ENCODE assay signal across 35 cellular contexts in the genomic region with DNA sequence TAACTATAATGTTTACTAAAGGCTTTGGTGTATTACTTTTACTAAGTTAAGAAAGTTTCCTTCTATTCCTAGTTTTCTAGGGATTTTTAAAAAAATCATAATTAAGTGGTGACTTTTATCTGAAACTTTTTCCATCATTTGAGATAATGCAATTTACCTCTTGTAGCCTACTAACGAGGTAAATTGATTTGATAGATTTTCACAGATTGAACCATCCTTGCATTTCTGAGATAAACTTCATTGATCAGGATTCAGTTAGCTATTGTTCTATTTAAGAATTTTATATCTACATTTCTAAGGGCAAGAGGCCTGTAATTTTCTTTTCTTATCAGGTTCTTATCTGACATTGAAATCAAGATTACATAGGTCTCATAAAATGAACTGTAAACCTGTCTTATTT.
"Had no signal": no experiment of that assay in that cellular context is flagged by ENCODE, and none has a peak within 500 bp of the region (broad histone marks: within the 10 kb centered on the region; RNA-seq: fewer than 3 reads in every experiment).

No MANE protein-coding gene starts in this region.

- H3K27me3 ChIP-seq: ascending aorta, body of pancreas, brain microvascular endothelial cell, breast epithelium had no signal

- H3K9me3 Mint-ChIP-seq: activated naive CD4-positive, alpha-beta T cell treated with anti-CD3 and anti-CD28 coated beads, Interleukin-2, amount 50 U/mL, for 24 hours had no signal

- H3K4me3 ChIP-seq: ascending aorta, body of pancreas, breast epithelium had no signal

- H3K4me1 Mint-ChIP-seq: activated B cell treated with CpG ODN at 0.5 μM for 24 hours; activated CD4-positive, alpha-beta T cell treated with anti-CD3 and anti-CD28 coated beads, Interleukin-2, amount 10 ng/mL, durations not matched to agents 24 days and 14 days; activated naive CD4-positive, alpha-beta T cell treated with anti-CD3 and anti-CD28 coated beads, Interleukin-2, amount 10 ng/mL, durations not matched to agents 7 days and 5 days; activated naive CD4-positive, alpha-beta T cell treated with anti-CD3 and anti-CD28 coated beads, Interleukin-2, amount 50 U/mL, for 24 hours; activated naive CD8-positive, alpha-beta T cell treated with anti-CD3 and anti-CD28 coated beads, Interleukin-2, amount 10 ng/mL, durations not matched to agents 7 days and 5 days; activated naive CD8-positive, alpha-beta T cell treated with anti-CD3 and anti-CD28 coated beads, Interleukin-2, amount 50 U/mL, for 24 hours; activated T-helper 17 cell treated with anti-CD3 and anti-CD28 coated beads, Interleukin-2, amount 50 U/mL, for 72 hours had no signal

- H3K27ac ChIP-seq: ascending aorta, body of pancreas, brain microvascular endothelial cell, breast epithelium, VCaP had no signal

- H3K27ac Mint-ChIP-seq: activated B cell treated with CpG ODN at 0.5 μM for 24 hours; activated CD4-positive, alpha-beta memory T cell treated with anti-CD3 and anti-CD28 coated beads for 36 hours; activated CD4-positive, alpha-beta T cell treated with anti-CD3 and anti-CD28 coated beads, Interleukin-2, amount 10 ng/mL, durations not matched to agents 24 days and 14 days; activated CD8-positive, alpha-beta T cell treated with anti-CD3 and anti-CD28 coated beads for 36 hours; activated naive CD4-positive, alpha-beta T cell treated with anti-CD3 and anti-CD28 coated beads, Interleukin-2, amount 50 U/mL, for 24 hours; activated naive CD8-positive, alpha-beta T cell; activated naive CD8-positive, alpha-beta T cell treated with anti-CD3 and anti-CD28 coated beads, Interleukin-2, amount 10 ng/mL, durations not matched to agents 7 days and 5 days; activated naive CD8-positive, alpha-beta T cell treated with anti-CD3 and anti-CD28 coated beads, Interleukin-2, amount 50 U/mL, for 24 hours; activated T-cell treated with anti-CD3 and anti-CD28 coated beads, Interleukin-2, amount 50 U/mL, for 72 hours; activated T-helper 1 cell treated with anti-CD3 and anti-CD28 coated beads, Interleukin-12 subunit alpha, Interleukin-12 subunit beta, Interleukin-2, Interleukin-4 antibody, amounts not matched to agents 30 ng/mL and 10 ng/mL and 1 ng/mL, durations not matched to agents 14 hours and 24 hours and 36 hours; activated T-helper 17 cell treated with anti-CD3 and anti-CD28 coated beads, Interleukin-2, amount 50 U/mL, for 72 hours; T-helper 1 cell treated with Interleukin-12 subunit alpha and Interleukin-12 subunit beta and Interleukin-4 antibody, amounts not matched to agents 30 μg/mL and 1 μg/mL, for 36 hours; T-helper 2 cell treated with Interferon-gamma antibody and Interleukin-4, amounts not matched to agents 5 μg/mL and 100 μg/mL, for 36 hours had no signal

- H3K4me3 Mint-ChIP-seq: activated B cell treated with CpG ODN at 0.5 μM for 24 hours; activated CD4-positive, alpha-beta memory T cell treated with anti-CD3 and anti-CD28 coated beads for 36 hours; activated CD4-positive, alpha-beta T cell treated with anti-CD3 and anti-CD28 coated beads, Interleukin-2, amount 10 ng/mL, durations not matched to agents 24 days and 14 days; activated CD8-positive, alpha-beta T cell treated with anti-CD3 and anti-CD28 coated beads for 36 hours; activated naive CD4-positive, alpha-beta T cell treated with anti-CD3 and anti-CD28 coated beads, Interleukin-2, amount 10 ng/mL, durations not matched to agents 7 days and 5 days; activated naive CD4-positive, alpha-beta T cell treated with anti-CD3 and anti-CD28 coated beads, Interleukin-2, amount 50 U/mL, for 24 hours; activated naive CD8-positive, alpha-beta T cell; activated naive CD8-positive, alpha-beta T cell treated with anti-CD3 and anti-CD28 coated beads, Interleukin-2, amount 10 ng/mL, durations not matched to agents 7 days and 5 days; activated naive CD8-positive, alpha-beta T cell treated with anti-CD3 and anti-CD28 coated beads, Interleukin-2, amount 50 U/mL, for 24 hours; activated T-cell treated with anti-CD3 and anti-CD28 coated beads, Interleukin-2, amount 50 U/mL, for 4 hours; activated T-cell treated with anti-CD3 and anti-CD28 coated beads, Interleukin-2, amount 50 U/mL, for 72 hours; activated T-helper 1 cell treated with anti-CD3 and anti-CD28 coated beads, Interleukin-12 subunit alpha, Interleukin-12 subunit beta, Interleukin-2, Interleukin-4 antibody, amounts not matched to agents 30 ng/mL and 10 ng/mL and 1 ng/mL, durations not matched to agents 14 hours and 24 hours and 36 hours; activated T-helper 17 cell treated with anti-CD3 and anti-CD28 coated beads, Interleukin-2, amount 50 U/mL, for 72 hours; T-helper 1 cell treated with Interleukin-12 subunit alpha and Interleukin-12 subunit beta and Interleukin-4 antibody, amounts not matched to agents 30 μg/mL and 1 μg/mL, for 36 hours; T-helper 2 cell treated with Interferon-gamma antibody and Interleukin-4, amounts not matched to agents 5 μg/mL and 100 μg/mL, for 36 hours had no signal

- H3K4me1 ChIP-seq: ascending aorta, body of pancreas, breast epithelium had no signal

- ATAC-seq: activated CD8-positive, alpha-beta T cell treated with anti-CD3 and anti-CD28 coated beads for 36 hours; activated naive CD8-positive, alpha-beta T cell treated with anti-CD3 and anti-CD28 coated beads, Interleukin-2, amount 50 U/mL, for 24 hours; activated T-cell treated with anti-CD3 and anti-CD28 coated beads, Interleukin-2, amount 50 U/mL, for 4 hours; activated T-cell treated with anti-CD3 and anti-CD28 coated beads, Interleukin-2, amount 50 U/mL, for 72 hours; activated T-helper 17 cell treated with anti-CD3 and anti-CD28 coated beads, Interleukin-2, amount 50 U/mL, for 72 hours; body of pancreas had no signal

- H3K27me3 Mint-ChIP-seq: activated naive CD8-positive, alpha-beta T cell treated with anti-CD3 and anti-CD28 coated beads, Interleukin-2, amount 50 U/mL, for 24 hours had no signal

- DNase-seq: activated B cell treated with CpG ODN at 0.5 μM for 24 hours; activated CD4-positive, alpha-beta memory T cell treated with anti-CD3 and anti-CD28 coated beads for 36 hours; activated CD4-positive, alpha-beta T cell treated with anti-CD3 and anti-CD28 coated beads for 4 hours; activated CD4-positive, alpha-beta T cell treated with anti-CD3 and anti-CD28 coated beads, Interleukin-2, amount 10 ng/mL, durations not matched to agents 24 days and 14 days; activated CD4-positive, alpha-beta T cell treated with anti-CD3 and anti-CD28 coated beads, Interleukin-2, amount 50 U/mL, for 1 hour; activated CD4-positive, alpha-beta T cell treated with anti-CD3 and anti-CD28 coated beads, Interleukin-2, amount 50 U/mL, for 4 hours; activated CD4-positive, CD25-positive, alpha-beta regulatory T cell treated with anti-CD3 and anti-CD28 coated beads, Interleukin-2, amount 50 U/mL, for 72 hours; activated CD8-positive, alpha-beta memory T cell treated with anti-CD3 and anti-CD28 coated beads, Interleukin-2, amount 50 U/mL, for 4 hours; activated CD8-positive, alpha-beta T cell treated with anti-CD3 and anti-CD28 coated beads for 36 hours; activated gamma-delta T cell; activated naive CD4-positive, alpha-beta T cell; activated naive CD4-positive, alpha-beta T cell treated with anti-CD3 and anti-CD28 coated beads, Interleukin-2, amount 10 ng/mL, durations not matched to agents 7 days and 5 days; activated naive CD8-positive, alpha-beta T cell treated with anti-CD3 and anti-CD28 coated beads, Interleukin-2, amount 10 ng/mL, durations not matched to agents 7 days and 5 days; activated naive CD8-positive, alpha-beta T cell treated with anti-CD3 and anti-CD28 coated beads, Interleukin-2, amount 50 U/mL, for 24 hours; activated T-cell treated with anti-CD3 and anti-CD28 coated beads for 4 hours; activated T-cell treated with anti-CD3 and anti-CD28 coated beads, Interleukin-2, amount 50 U/mL, for 1 hour; activated T-cell treated with anti-CD3 and anti-CD28 coated beads, Interleukin-2, amount 50 U/mL, for 4 hours; activated T-cell treated with anti-CD3 and anti-CD28 coated beads, Interleukin-2, amount 50 U/mL, for 72 hours; amygdala; anterior cingulate cortex; body of pancreas; brain microvascular endothelial cell; central memory CD4-positive, alpha-beta T cell; T-helper 1 cell; T-helper 2 cell; T-helper 9 cell had no signal

- H3K36me3 ChIP-seq: ascending aorta, brain microvascular endothelial cell, breast epithelium had no signal

- H3K36me3 Mint-ChIP-seq: activated CD4-positive, alpha-beta memory T cell treated with anti-CD3 and anti-CD28 coated beads for 36 hours; activated naive CD4-positive, alpha-beta T cell treated with anti-CD3 and anti-CD28 coated beads, Interleukin-2, amount 50 U/mL, for 24 hours; activated naive CD8-positive, alpha-beta T cell treated with anti-CD3 and anti-CD28 coated beads, Interleukin-2, amount 10 ng/mL, durations not matched to agents 7 days and 5 days had no signal
